24 cellular contexts compared by ENCODE assay signal in genomic region chr7:96120856-96121255, GRCh38.
DNase-seq lines count a peak whose midpoint lies in the region; ATAC-seq and TF ChIP-seq lines count a peak whose summit lies in the region.
"Had no signal": no experiment of that assay in that cellular context is flagged by ENCODE, and none has a peak within 500 bp of the region (broad histone marks: within the 10 kb centered on the region; RNA-seq: fewer than 3 reads in every experiment).

No MANE protein-coding gene starts in this region.

- no peak for TF ChIP-seq POLR2A in stomach (IDR thresholded peaks at IDR 0.05)

- no peaks in the 10 kb centered on the region for H3F3A ChIP-seq in SK-N-SH (replicated peaks; ENCODE audit: insufficient read depth)

- H4K20me1 ChIP-seq in SK-N-SH (ENCODE audit: insufficient read depth) (no peaks in the 10 kb centered on the region), OCI-LY7 (ENCODE audit: insufficient read depth, low read length) (no peaks in the 10 kb centered on the region)

- H3K9me2 ChIP-seq in SK-N-SH (no peaks in the 10 kb centered on the region), OCI-LY7 (ENCODE audit: insufficient read depth, low read length) (no peaks in the 10 kb centered on the region)

- no peak overlapping the region for H3K4me3 ChIP-seq in SK-N-SH (ENCODE audit: low read depth in 2 of 2, low read length in 1 of 2)
- H3K4me3 ChIP-seq in fibroblast of the aortic adventitia (ENCODE audit: low read depth, low read length), result no peak overlapping the region
- no peak overlapping the region for H3K4me3 ChIP-seq in stomach
- H3K4me3 ChIP-seq in OCI-LY7 (ENCODE audit: low read depth, low read length, poor library complexity, severe bottlenecking), result no peak overlapping the region
- H3K4me3 ChIP-seq: gastrocnemius medialis, GM23338, lower lobe of right lung, psoas muscle, skin epidermis, suprapubic skin, uterus had no signal

- ATAC-seq in GM18873 (IDR thresholded peaks at IDR 0.05; ENCODE audit: low FRiP score, unreplicated experiment), result no peak
- ATAC-seq: activated CD8-positive, alpha-beta T cell treated with anti-CD3 and anti-CD28 coated beads for 36 hours; gastrocnemius medialis; GM23338; lower lobe of right lung; psoas muscle; stimulated activated effector memory CD8-positive, alpha-beta T cell treated with anti-CD3 and anti-CD28 coated beads, Interleukin-12 subunit alpha, Interleukin-12 subunit beta, amount 100 ng/mL, for 72 hours had no signal

- H3K9me3 ChIP-seq in SK-N-SH (no peaks in the 10 kb centered on the region), stomach (no peaks in the 10 kb centered on the region), OCI-LY7 (ENCODE audit: low read length) (no peaks in the 10 kb centered on the region)
- H3K9me3 ChIP-seq: gastrocnemius medialis, lower lobe of right lung, psoas muscle, suprapubic skin, uterus had no signal

- H3K4me2 ChIP-seq in SK-N-SH (no peak overlapping the region), OCI-LY7 (ENCODE audit: low read length) (no peak overlapping the region)
- H3K4me2 ChIP-seq: GM23338 had no signal

- TF ChIP-seq CTCF in SK-N-SH (IDR thresholded peaks at IDR 0.05), result no peak
- no peak for TF ChIP-seq CTCF in fibroblast of the aortic adventitia (IDR thresholded peaks at IDR 0.05; ENCODE audit: insufficient read depth, low read length)
- TF ChIP-seq CTCF in stomach (IDR thresholded peaks at IDR 0.05), result no peak
- TF ChIP-seq CTCF in OCI-LY7 (conservative IDR thresholded peaks at IDR 0.05; ENCODE audit: low read length), result no peak

- peak; percentile 86 for DNase-seq in COR-L47 (lab: John Stamatoyannopoulos, UW)
- peak; percentile 46 for DNase-seq in NCI-H146 treated with DMSO at 0.1 percent for 48 hours (lab: John Stamatoyannopoulos, UW; ENCODE audit: unreplicated experiment)
- peak; percentile 26 for DNase-seq in SK-N-SH
- peak; percentile 18 for DNase-seq in fibroblast of the aortic adventitia (ENCODE audit: low read depth)
- no peak for DNase-seq in stomach
- no peak for DNase-seq in SKM-1 treated with dmso at 0.1 percent for 144 hours (lab: John Stamatoyannopoulos, UW; ENCODE audit: unreplicated experiment)
- DNase-seq in OCI-LY7 (ENCODE audit: low spot score), result no peak
- DNase-seq: activated CD4-positive, CD25-positive, alpha-beta regulatory T cell; activated CD8-positive, alpha-beta T cell treated with anti-CD3 and anti-CD28 coated beads for 36 hours; amygdala; C1 segment of cervical spinal cord; Calu3; gastrocnemius medialis; kidney; lower lobe of right lung; psoas muscle; stimulated activated CD4-positive, alpha-beta T cell treated with anti-CD3 and anti-CD28 coated beads, Interleukin-2, amount 100 ng/mL, for 24 hours; T1000; uterus had no signal

- H3K79me2 ChIP-seq in SK-N-SH (ENCODE audit: insufficient read depth), result no peaks in the 10 kb centered on the region
- no peaks in the 10 kb centered on the region for H3K79me2 ChIP-seq in OCI-LY7 (ENCODE audit: insufficient read depth, low read depth, low read length)

- peaks cover 5 to 24% of the 10 kb centered on the region in 2 experiments; a peak in 3 of 4 replicates for H3K4me1 ChIP-seq in SK-N-SH (ENCODE audit: control insufficient read depth in 1 of 2, insufficient read depth in 2 of 2, low read depth in 1 of 2, low read length in 1 of 2)
- peaks cover 0 to 5% (median 0%) of the 10 kb centered on the region in 4 donors for H3K4me1 ChIP-seq in stomach
- no peaks in the 10 kb centered on the region for H3K4me1 ChIP-seq in OCI-LY7 (ENCODE audit: insufficient read depth, low read length, poor library complexity, severe bottlenecking)
- H3K4me1 ChIP-seq: gastrocnemius medialis, lower lobe of right lung, psoas muscle, uterus had no signal

- no peak overlapping the region for H3K9ac ChIP-seq in SK-N-SH

- H3K27me3 ChIP-seq in SK-N-SH (ENCODE audit: insufficient read depth), result no peaks in the 10 kb centered on the region
- H3K27me3 ChIP-seq in stomach, result no peaks in the 10 kb centered on the region
- H3K27me3 ChIP-seq: gastrocnemius medialis, suprapubic skin, uterus had no signal

- TF ChIP-seq RAD21 in SK-N-SH (IDR thresholded peaks at IDR 0.05; ENCODE audit: low read length), result no peak

- no peak; a peak in 1 of 4 replicates for TF ChIP-seq EP300 in SK-N-SH (IDR thresholded peaks at IDR 0.05; ENCODE audit: borderline replicate concordance in 1 of 2, low read depth in 1 of 2, low read length in 1 of 2)
- no peak for TF ChIP-seq EP300 in stomach (IDR thresholded peaks at IDR 0.05)

- CTCF ChIA-PET in SK-N-SH (lab: Yijun Ruan, JAX) (interaction anchor here (1.0 kb wide), 1 partner anchor 105 kb away, joined by 3 read pairs; no protein-coding TSS in a partner anchor), OCI-LY7 (lab: Charles Lee; ENCODE audit: unreplicated experiment) (no interaction called here)

- intact Hi-C loops in stomach (cut with DNase I; ENCODE audit: low total_unique reads), result no loop called here
- intact Hi-C loops in OCI-LY7 (cut with micrococcal nuclease; ENCODE audit: unreplicated experiment), result no loop called here

- 85% methylated on average over 1 of the region's 1 CpG for WGBS in SK-N-SH (ENCODE audit: low lambda C conversion rate)
- 72 to 83% (median 77%) methylated on average over 1 of the region's 1 CpG for WGBS in stomach, 5 donors

- no TSS peak for BruUV-seq in OCI-LY7 (replicated peaks; lab: Mats Ljungman, UMichigan)

- H3K27ac ChIP-seq in SK-N-SH (ENCODE audit: low read depth in 2 of 2, low read length in 1 of 2) (peak overlapping the region in 1 of 2 experiments; percentile 65; a peak in 2 of 4 replicates), stomach (no peak overlapping the region), OCI-LY7 (ENCODE audit: low read depth, low read length, poor library complexity, severe bottlenecking) (no peak overlapping the region)
- H3K27ac ChIP-seq: gastrocnemius medialis, lower lobe of right lung, psoas muscle, skin epidermis, suprapubic skin, uterus had no signal

- POLR2A ChIA-PET in SK-N-SH (lab: Yijun Ruan, JAX), result no interaction called here
- POLR2A ChIA-PET in OCI-LY7 (lab: Charles Lee), result no interaction called here

- H2AFZ ChIP-seq in SK-N-SH (ENCODE audit: low read depth), result no peak overlapping the region
- no peak overlapping the region for H2AFZ ChIP-seq in OCI-LY7 (ENCODE audit: low read length)
- H2AFZ ChIP-seq: GM23338 had no signal

- H3K36me3 ChIP-seq in SK-N-SH (replicated peaks in 1 of 2; ENCODE audit: control insufficient read depth in 1 of 2, insufficient read depth in 2 of 2, low read length in 1 of 2), result peaks cover 20 to 40% of the 10 kb centered on the region in 2 experiments
- H3K36me3 ChIP-seq in stomach, result peaks cover 8 to 42% (median 35%) of the 10 kb centered on the region in 4 donors
- H3K36me3 ChIP-seq in OCI-LY7 (ENCODE audit: insufficient read depth, low read length), result no peaks in the 10 kb centered on the region
- H3K36me3 ChIP-seq: uterus had no signal

TF ChIP-seq in SK-N-SH, 30 proteins besides CTCF, POLR2A, EP300 and RAD21:
- 0 out of 2 replicates have a peak, but pooled peaks have one; percentile 22 for TF ChIP-seq NFIC (IDR thresholded peaks at IDR 0.05; ENCODE audit: borderline replicate concordance)
- no peak for TF ChIP-seq MXI1 (IDR thresholded peaks at IDR 0.05; ENCODE audit: low read depth, low read length)
TF ChIP-seq in SK-N-SH: peak in this region for 1.

Comparison
In these comparisons a context has a peak if more than half of its experiments do, and no peak if none do; other contexts are left out.
1. DNase-seq: peak in COR-L47 (single experiment), NCI-H146 treated with DMSO at 0.1 percent for 48 hours (single experiment), SK-N-SH (single experiment) and fibroblast of the aortic adventitia (single experiment); none in stomach (single experiment), SKM-1 treated with dmso at 0.1 percent for 144 hours (single experiment) and OCI-LY7 (single experiment).